Comparison of ENCODE assay signal across 36 cellular contexts in genomic region chr16:24998201-24998600, GRCh38. TPM values are rescaled to one million over a fixed set of nuclear protein-coding genes. Genes with fewer than 3 reads are reported as not detected.
DNase-seq lines count a peak whose midpoint lies in the region; ATAC-seq, FAIRE-seq and TF ChIP-seq lines count a peak whose summit lies in the region.
"Had no signal": no experiment of that assay in that cellular context is flagged by ENCODE, and none has a peak within 500 bp of the region (broad histone marks: within the 10 kb centered on the region; RNA-seq: fewer than 3 reads in every experiment).

No MANE protein-coding gene starts in this region.

- H2BK12ac ChIP-seq in neuronal stem cell (ENCODE audit: low read length), result no peak overlapping the region

- H2BK120ac ChIP-seq in neuronal stem cell (ENCODE audit: low read depth, low read length), result no peak overlapping the region

- H2AK5ac ChIP-seq in neuronal stem cell (ENCODE audit: low read depth, low read length), result no peak overlapping the region

- H3K4me3 ChIP-seq in right atrium auricular region (no peak overlapping the region), astrocyte (ENCODE audit: insufficient read depth, low read depth, low read length) (no peak overlapping the region), neuronal stem cell (ENCODE audit: low read length in 2 of 2) (no peak overlapping the region), upper lobe of right lung (no peak overlapping the region)
- H3K4me3 ChIP-seq: MG63, suprapubic skin, uterus had no signal

- TF ChIP-seq CTCF in right atrium auricular region (IDR thresholded peaks at IDR 0.05), result no peak
- no peak for TF ChIP-seq CTCF in astrocyte (IDR thresholded peaks at IDR 0.05; ENCODE audit: insufficient read depth, low read depth, low read length)
- TF ChIP-seq CTCF in upper lobe of right lung (IDR thresholded peaks at IDR 0.05), result no peak

- peak overlapping the region; percentile 32 for H3K23ac ChIP-seq in neuronal stem cell (ENCODE audit: low read depth, low read length, poor library complexity)

- H3K9ac ChIP-seq in astrocyte (ENCODE audit: low read length), result no peak overlapping the region
- H3K9ac ChIP-seq in neuronal stem cell (ENCODE audit: low read depth, low read length, poor library complexity), result no peak overlapping the region

- FAIRE-seq in astrocyte (lab: Jason Lieb, UNC), result no peak
- FAIRE-seq: A204.1, bronchial epithelial cell, GM18507, H54, HTR-8/SVneo had no signal

- ATAC-seq in Right ventricle myocardium superior (ENCODE audit: poor library complexity) (no peak), upper lobe of right lung (peak; percentile 21)
- ATAC-seq: activated CD4-positive, alpha-beta T cell treated with anti-CD3 and anti-CD28 coated beads for 36 hours; activated CD8-positive, alpha-beta T cell treated with anti-CD3 and anti-CD28 coated beads for 36 hours; naive thymus-derived CD4-positive, alpha-beta T cell had no signal

- H3K18ac ChIP-seq in neuronal stem cell (ENCODE audit: low read length), result no peak overlapping the region

- no peaks in the 10 kb centered on the region for H3K9me3 ChIP-seq in right atrium auricular region
- H3K9me3 ChIP-seq in astrocyte (ENCODE audit: insufficient read depth, low read depth, low read length), result no peaks in the 10 kb centered on the region
- peaks cover 0 to 3% of the 10 kb centered on the region in 2 donors for H3K9me3 ChIP-seq in neuronal stem cell (replicated peaks in 1 of 2; ENCODE audit: control insufficient read depth in 2 of 2, insufficient read depth in 1 of 2, low read depth in 1 of 2, low read length in 2 of 2)
- no peaks in the 10 kb centered on the region for H3K9me3 ChIP-seq in upper lobe of right lung
- H3K9me3 ChIP-seq: MG63, suprapubic skin, uterus had no signal

- intact Hi-C loops in Right ventricle myocardium superior (cut with DNase I) (no loop called here), upper lobe of right lung (cut with DNase I) (no loop called here)

- H3K27me3 Mint-ChIP-seq in astrocyte (ENCODE audit: low read depth, unreplicated experiment), result no peaks in the 10 kb centered on the region
- H3K27me3 Mint-ChIP-seq: activated CD4-positive, alpha-beta T cell treated with anti-CD3 and anti-CD28 coated beads for 36 hours; activated CD8-positive, alpha-beta T cell treated with anti-CD3 and anti-CD28 coated beads for 36 hours; activated naive CD4-positive, alpha-beta T cell treated with anti-CD3 and anti-CD28 coated beads, Interleukin-2, amount 50 U/mL, for 24 hours; CD4-positive, alpha-beta memory T cell; naive thymus-derived CD4-positive, alpha-beta T cell had no signal

- H3K4ac ChIP-seq in neuronal stem cell (ENCODE audit: low read length), result no peak overlapping the region

- no peaks in the 10 kb centered on the region for H3K9me3 Mint-ChIP-seq in astrocyte (ENCODE audit: unreplicated experiment)
- H3K9me3 Mint-ChIP-seq: activated CD8-positive, alpha-beta T cell treated with anti-CD3 and anti-CD28 coated beads for 36 hours; activated naive CD4-positive, alpha-beta T cell treated with anti-CD3 and anti-CD28 coated beads, Interleukin-2, amount 50 U/mL, for 24 hours; activated T-helper 2 cell treated with anti-CD3 and anti-CD28 coated beads, Interferon-gamma antibody, Interleukin-2, Interleukin-4, amounts not matched to agents 10 μg/mL and 5 μg/mL and 100 μg/mL, durations not matched to agents 14 hours and 24 hours and 36 hours; CD4-positive, alpha-beta memory T cell; naive thymus-derived CD4-positive, alpha-beta T cell; T-helper 2 cell treated with Interferon-gamma antibody and Interleukin-4, amounts not matched to agents 5 μg/mL and 100 μg/mL, for 36 hours had no signal

- peaks cover 0 to 83% of the 10 kb centered on the region in 2 donors for H3K4me1 ChIP-seq in right atrium auricular region
- H3K4me1 ChIP-seq in astrocyte (ENCODE audit: insufficient read depth, low read length), result peaks cover 32% of the 10 kb centered on the region
- peaks cover 0 to 2% of the 10 kb centered on the region in 2 donors for H3K4me1 ChIP-seq in neuronal stem cell (ENCODE audit: control insufficient read depth in 2 of 2, insufficient read depth in 1 of 2, low read depth in 1 of 2, low read length in 2 of 2)
- peaks cover 37% of the 10 kb centered on the region for H3K4me1 ChIP-seq in upper lobe of right lung

- H3K79me1 ChIP-seq in neuronal stem cell (ENCODE audit: low read depth, low read length), result peaks cover 7% of the 10 kb centered on the region

- H4K8ac ChIP-seq in neuronal stem cell (ENCODE audit: low read depth, low read length), result no peak overlapping the region

- no peak for DNase-seq in right atrium auricular region (ENCODE audit: low spot score)
- no peak for DNase-seq in Right ventricle myocardium superior
- no peak for DNase-seq in astrocyte (ENCODE audit: low read depth)
- DNase-seq in neuronal stem cell (ENCODE audit: low spot score), result no peak
- no peak for DNase-seq in upper lobe of right lung
- DNase-seq in amniotic stem cell (lab: John Stamatoyannopoulos, UW), result no peak
- DNase-seq in central memory CD4-positive, alpha-beta T cell, result no peak
- DNase-seq in NCI-H82 treated with DMSO at 0.1 percent for 48 hours (lab: John Stamatoyannopoulos, UW; ENCODE audit: unreplicated experiment), result no peak
- DNase-seq: activated CD4-positive, alpha-beta T cell treated with anti-CD3 and anti-CD28 coated beads for 36 hours; activated CD8-positive, alpha-beta T cell treated with anti-CD3 and anti-CD28 coated beads for 36 hours; AML-193; amygdala; CD4-positive, alpha-beta memory T cell; erythroblast; glutamatergic neuron; KG1; MG63; midbrain; naive thymus-derived CD4-positive, alpha-beta T cell; NCI-H1930; NCI-H2171 treated with DMSO at 0.1 percent for 48 hours; NCI-H524 treated with DMSO at 0.1 percent for 48 hours; NK-92 treated with Interleukin-12 subunit alpha and Interleukin-12 subunit beta, amount 100 ng/mL, for 24 hours; nucleus accumbens; SIG-M5; stimulated activated naive CD4-positive, alpha-beta T cell; uterus had no signal

- no peak overlapping the region for H2BK15ac ChIP-seq in neuronal stem cell (ENCODE audit: low read length)

- no peak overlapping the region for H3K4me3 Mint-ChIP-seq in astrocyte (ENCODE audit: unreplicated experiment)
- H3K4me3 Mint-ChIP-seq: activated CD4-positive, alpha-beta T cell treated with anti-CD3 and anti-CD28 coated beads for 36 hours; activated CD8-positive, alpha-beta T cell treated with anti-CD3 and anti-CD28 coated beads for 36 hours; T-helper 2 cell treated with Interferon-gamma antibody and Interleukin-4, amounts not matched to agents 5 μg/mL and 100 μg/mL, for 36 hours had no signal

- H3K14ac ChIP-seq in neuronal stem cell (ENCODE audit: low read length), result no peak overlapping the region

- H4K91ac ChIP-seq in neuronal stem cell (ENCODE audit: low read depth, low read length, poor library complexity), result no peak overlapping the region

- H3K27ac ChIP-seq in right atrium auricular region (peak overlapping the region; percentile 72 to 80), astrocyte (ENCODE audit: low read depth, low read length) (no peak overlapping the region), neuronal stem cell (replicated peaks; ENCODE audit: low read length) (no peak overlapping the region), upper lobe of right lung (no peak overlapping the region)
- H3K27ac ChIP-seq: suprapubic skin had no signal

- peaks cover 89% of the 10 kb centered on the region for H3K79me2 ChIP-seq in astrocyte (ENCODE audit: insufficient read depth, low read length)

- H4K20me1 ChIP-seq in astrocyte (ENCODE audit: insufficient read depth, low read length), result peaks cover 53% of the 10 kb centered on the region

- H2BK5ac ChIP-seq in neuronal stem cell (ENCODE audit: low read length), result no peak overlapping the region

- peak overlapping the region; percentile 35 for H3K27ac Mint-ChIP-seq in astrocyte (ENCODE audit: unreplicated experiment)
- H3K27ac Mint-ChIP-seq: activated CD4-positive, alpha-beta T cell treated with anti-CD3 and anti-CD28 coated beads for 36 hours; activated CD8-positive, alpha-beta T cell treated with anti-CD3 and anti-CD28 coated beads for 36 hours; activated T-helper 2 cell treated with anti-CD3 and anti-CD28 coated beads, Interferon-gamma antibody, Interleukin-2, Interleukin-4, amounts not matched to agents 10 μg/mL and 5 μg/mL and 100 μg/mL, durations not matched to agents 14 hours and 24 hours and 36 hours; T-helper 2 cell treated with Interferon-gamma antibody and Interleukin-4, amounts not matched to agents 5 μg/mL and 100 μg/mL, for 36 hours had no signal

- no peaks in the 10 kb centered on the region for H3K27me3 ChIP-seq in right atrium auricular region
- H3K27me3 ChIP-seq in astrocyte (ENCODE audit: insufficient read depth, low read length), result no peaks in the 10 kb centered on the region
- no peaks in the 10 kb centered on the region for H3K27me3 ChIP-seq in neuronal stem cell (ENCODE audit: control insufficient read depth in 3 of 3, insufficient read depth in 3 of 3, low read depth in 1 of 3, low read length in 3 of 3)
- no peaks in the 10 kb centered on the region for H3K27me3 ChIP-seq in upper lobe of right lung
- H3K27me3 ChIP-seq: MG63, suprapubic skin, uterus had no signal

- H3K4me2 ChIP-seq in astrocyte (ENCODE audit: low read length) (no peak overlapping the region), neuronal stem cell (ENCODE audit: insufficient read depth, low read length, poor library complexity, severe bottlenecking) (no peak overlapping the region)

- H3K36me3 ChIP-seq in right atrium auricular region (no peaks in the 10 kb centered on the region), astrocyte (ENCODE audit: insufficient read depth, low read length) (no peaks in the 10 kb centered on the region), neuronal stem cell (replicated peaks in 1 of 2; ENCODE audit: control insufficient read depth in 2 of 2, insufficient read depth in 2 of 2, low read length in 2 of 2) (no peaks in the 10 kb centered on the region), upper lobe of right lung (no peaks in the 10 kb centered on the region)
- H3K36me3 ChIP-seq: suprapubic skin, uterus had no signal

- no peaks in the 10 kb centered on the region for H3K36me3 Mint-ChIP-seq in astrocyte (ENCODE audit: low read depth, unreplicated experiment)
- H3K36me3 Mint-ChIP-seq: CD4-positive, alpha-beta memory T cell had no signal

- peaks cover 37% of the 10 kb centered on the region for H3K4me1 Mint-ChIP-seq in astrocyte (ENCODE audit: low read depth, unreplicated experiment)

- H2AFZ ChIP-seq in astrocyte (ENCODE audit: low read depth, low read length) (no peak overlapping the region), neuronal stem cell (ENCODE audit: low read length) (no peak overlapping the region)

- WGBS in neuronal stem cell (ENCODE audit: extremely low coverage in 2 of 2, insufficient read length in 2 of 2, insufficient replicate concordance in 1 of 2), 2 donors, result no CpG with 5 or more reads among the region's 8 CpGs

RNA-seq across cellular contexts. Expression of gene ARHGAP17, which starts 17.0 kb away (rescaled TPM):
- total RNA-seq in right atrium auricular region, result 10 to 100 TPM; 29.9 to 31.6 TPM
- 54.8 TPM for total RNA-seq in Right ventricle myocardium superior
- 71.2 and 75.2 TPM in 2 replicates for total RNA-seq in astrocyte
- polyA plus RNA-seq in neuronal stem cell (2013, experiment 1 of 2), result 63.9 TPM
- 64.4 TPM for polyA plus RNA-seq in neuronal stem cell (2013, experiment 2 of 2)
- total RNA-seq in upper lobe of right lung, result 81.6 TPM

Comparison
In these comparisons a context has a peak if more than half of its experiments do, and no peak if none do; other contexts are left out.
1. H3K27ac ChIP-seq: peak in right atrium auricular region (2 of 2); none in astrocyte (single experiment), neuronal stem cell (single experiment) and upper lobe of right lung (single experiment).